In the genomic region with DNA sequence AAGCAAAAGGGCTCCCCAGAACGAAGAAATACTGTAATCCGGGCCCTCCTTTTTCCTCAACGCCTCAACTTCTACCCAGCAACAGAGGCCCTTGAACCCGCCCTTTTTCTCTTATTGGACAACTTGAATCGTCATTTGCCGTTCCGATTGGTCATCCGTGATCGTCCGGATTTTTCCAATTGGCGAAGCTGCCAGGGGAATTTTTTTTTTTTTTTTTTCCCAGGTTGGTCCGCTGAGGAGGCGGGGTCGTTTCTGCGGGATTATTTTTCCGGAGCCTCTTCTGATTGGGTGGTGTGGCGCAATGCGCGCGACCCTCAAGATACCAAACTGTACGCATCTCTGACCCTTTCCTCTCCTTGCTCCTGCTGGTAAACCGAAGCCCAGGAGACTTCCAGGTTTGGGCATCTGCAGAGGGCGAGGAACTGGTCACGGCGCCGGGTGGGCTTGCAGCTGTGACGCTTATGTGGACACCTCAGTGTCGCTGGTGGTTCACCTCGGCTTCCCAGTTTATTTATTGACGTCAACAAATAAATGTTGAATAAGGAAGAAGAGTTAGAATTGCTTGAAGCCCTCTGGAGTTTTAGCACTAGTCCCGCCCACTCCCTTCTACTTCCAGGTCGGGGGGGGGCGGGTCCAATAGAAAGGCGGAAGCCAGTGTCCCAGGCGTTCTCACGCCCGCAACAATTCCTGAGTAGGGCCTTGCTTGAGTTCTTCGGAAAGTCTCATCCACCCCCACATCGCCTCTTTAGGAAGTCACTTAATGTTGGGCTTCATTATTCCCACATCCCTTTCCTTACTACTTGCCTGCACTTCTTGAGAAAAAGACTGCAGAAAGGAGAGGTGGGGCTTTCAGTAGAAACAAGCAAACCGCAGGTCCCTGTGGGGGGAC, we compare ENCODE assay signal across 1 cellular context.
TF ChIP-seq lines count a peak whose summit lies in the region.

A gene with protein sequence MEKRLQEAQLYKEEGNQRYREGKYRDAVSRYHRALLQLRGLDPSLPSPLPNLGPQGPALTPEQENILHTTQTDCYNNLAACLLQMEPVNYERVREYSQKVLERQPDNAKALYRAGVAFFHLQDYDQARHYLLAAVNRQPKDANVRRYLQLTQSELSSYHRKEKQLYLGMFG (plus strand): TSS at position 654 of the 889 bp plus-strand sequence. CDS start 363 bp downstream, outside the sequence.

TF ChIP-seq in HepG2, 621 proteins besides CTCF, POLR2A, EP300 and RAD21 (continued from another document):
- TF ChIP-seq, protein P1, sequence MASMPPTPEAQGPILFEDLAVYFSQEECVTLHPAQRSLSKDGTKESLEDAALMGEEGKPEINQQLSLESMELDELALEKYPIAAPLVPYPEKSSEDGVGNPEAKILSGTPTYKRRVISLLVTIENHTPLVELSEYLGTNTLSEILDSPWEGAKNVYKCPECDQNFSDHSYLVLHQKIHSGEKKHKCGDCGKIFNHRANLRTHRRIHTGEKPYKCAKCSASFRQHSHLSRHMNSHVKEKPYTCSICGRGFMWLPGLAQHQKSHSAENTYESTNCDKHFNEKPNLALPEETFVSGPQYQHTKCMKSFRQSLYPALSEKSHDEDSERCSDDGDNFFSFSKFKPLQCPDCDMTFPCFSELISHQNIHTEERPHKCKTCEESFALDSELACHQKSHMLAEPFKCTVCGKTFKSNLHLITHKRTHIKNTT (CRISPR knock-in tag; IDR thresholded peaks at IDR 0.05): no peak
- TF ChIP-seq JARID2 (CRISPR knock-in tag; IDR thresholded peaks at IDR 0.05; ENCODE audit: insufficient replicate concordance) (peak; percentile 80), SETDB1 (CRISPR knock-in tag; IDR thresholded peaks at IDR 0.05; ENCODE audit: borderline replicate concordance) (no peak), ZNF331 (CRISPR knock-in tag; IDR thresholded peaks at IDR 0.05) (no peak), IKZF4 (CRISPR knock-in tag; IDR thresholded peaks at IDR 0.05; ENCODE audit: borderline replicate concordance, low read depth, not compliant biosample characterization) (no peak), TBL1XR1 (IDR thresholded peaks at IDR 0.05; ENCODE audit: borderline replicate concordance, low read length, partially characterized antibody) (no peak), ZNF678 (CRISPR knock-in tag; IDR thresholded peaks at IDR 0.05) (no peak), FOSL1 (CRISPR knock-in tag; IDR thresholded peaks at IDR 0.05; ENCODE audit: borderline replicate concordance) (no peak), ZNF205 (CRISPR knock-in tag; IDR thresholded peaks at IDR 0.05) (peak; percentile 61; the same call in 1 of the 2 replicates), NONO (IDR thresholded peaks at IDR 0.05) (no peak), NONO (CRISPR knock-in tag; conservative IDR thresholded peaks at IDR 0.05) (no peak), FOXK1 (CRISPR knock-in tag; IDR thresholded peaks at IDR 0.05; ENCODE audit: borderline replicate concordance, low read depth) (no peak), ZNF598 (CRISPR knock-in tag; IDR thresholded peaks at IDR 0.05; ENCODE audit: borderline replicate concordance) (no peak), ZNF441 (CRISPR knock-in tag; IDR thresholded peaks at IDR 0.05; ENCODE audit: borderline replicate concordance) (no peak), THAP11 (CRISPR knock-in tag; IDR thresholded peaks at IDR 0.05) (peak; percentile 83), MEIS1 (CRISPR knock-in tag; IDR thresholded peaks at IDR 0.05; ENCODE audit: borderline replicate concordance) (no peak), BHLHE40 (IDR thresholded peaks at IDR 0.05; ENCODE audit: low read length) (no peak), PRMT3 (CRISPR knock-in tag; IDR thresholded peaks at IDR 0.05; ENCODE audit: borderline replicate concordance, low read depth) (0 out of 2 replicates have a peak, but pooled peaks have one; percentile 35), CAMTA2 (CRISPR knock-in tag; IDR thresholded peaks at IDR 0.05; ENCODE audit: borderline replicate concordance) (no peak), TOPORS (CRISPR knock-in tag; IDR thresholded peaks at IDR 0.05) (no peak), ZNF296 (CRISPR knock-in tag; conservative IDR thresholded peaks at IDR 0.05) (no peak), TMF1 (CRISPR knock-in tag; IDR thresholded peaks at IDR 0.05; ENCODE audit: low read depth) (no peak)
- TF ChIP-seq, protein P2, sequence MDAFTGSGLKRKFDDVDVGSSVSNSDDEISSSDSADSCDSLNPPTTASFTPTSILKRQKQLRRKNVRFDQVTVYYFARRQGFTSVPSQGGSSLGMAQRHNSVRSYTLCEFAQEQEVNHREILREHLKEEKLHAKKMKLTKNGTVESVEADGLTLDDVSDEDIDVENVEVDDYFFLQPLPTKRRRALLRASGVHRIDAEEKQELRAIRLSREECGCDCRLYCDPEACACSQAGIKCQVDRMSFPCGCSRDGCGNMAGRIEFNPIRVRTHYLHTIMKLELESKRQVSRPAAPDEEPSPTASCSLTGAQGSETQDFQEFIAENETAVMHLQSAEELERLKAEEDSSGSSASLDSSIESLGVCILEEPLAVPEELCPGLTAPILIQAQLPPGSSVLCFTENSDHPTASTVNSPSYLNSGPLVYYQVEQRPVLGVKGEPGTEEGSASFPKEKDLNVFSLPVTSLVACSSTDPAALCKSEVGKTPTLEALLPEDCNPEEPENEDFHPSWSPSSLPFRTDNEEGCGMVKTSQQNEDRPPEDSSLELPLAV (CRISPR knock-in tag; conservative IDR thresholded peaks at IDR 0.05; ENCODE audit: low read depth): no peak
- TF ChIP-seq, protein P3, sequence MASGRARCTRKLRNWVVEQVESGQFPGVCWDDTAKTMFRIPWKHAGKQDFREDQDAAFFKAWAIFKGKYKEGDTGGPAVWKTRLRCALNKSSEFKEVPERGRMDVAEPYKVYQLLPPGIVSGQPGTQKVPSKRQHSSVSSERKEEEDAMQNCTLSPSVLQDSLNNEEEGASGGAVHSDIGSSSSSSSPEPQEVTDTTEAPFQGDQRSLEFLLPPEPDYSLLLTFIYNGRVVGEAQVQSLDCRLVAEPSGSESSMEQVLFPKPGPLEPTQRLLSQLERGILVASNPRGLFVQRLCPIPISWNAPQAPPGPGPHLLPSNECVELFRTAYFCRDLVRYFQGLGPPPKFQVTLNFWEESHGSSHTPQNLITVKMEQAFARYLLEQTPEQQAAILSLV (CRISPR knock-in tag; IDR thresholded peaks at IDR 0.05; ENCODE audit: borderline replicate concordance): peak; percentile 37; the same call in 1 of the 2 replicates
- TF ChIP-seq, protein P4, sequence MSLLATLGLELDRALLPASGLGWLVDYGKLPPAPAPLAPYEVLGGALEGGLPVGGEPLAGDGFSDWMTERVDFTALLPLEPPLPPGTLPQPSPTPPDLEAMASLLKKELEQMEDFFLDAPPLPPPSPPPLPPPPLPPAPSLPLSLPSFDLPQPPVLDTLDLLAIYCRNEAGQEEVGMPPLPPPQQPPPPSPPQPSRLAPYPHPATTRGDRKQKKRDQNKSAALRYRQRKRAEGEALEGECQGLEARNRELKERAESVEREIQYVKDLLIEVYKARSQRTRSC (CRISPR knock-in tag; IDR thresholded peaks at IDR 0.05; ENCODE audit: low read depth): no peak
- TF ChIP-seq, protein P5, sequence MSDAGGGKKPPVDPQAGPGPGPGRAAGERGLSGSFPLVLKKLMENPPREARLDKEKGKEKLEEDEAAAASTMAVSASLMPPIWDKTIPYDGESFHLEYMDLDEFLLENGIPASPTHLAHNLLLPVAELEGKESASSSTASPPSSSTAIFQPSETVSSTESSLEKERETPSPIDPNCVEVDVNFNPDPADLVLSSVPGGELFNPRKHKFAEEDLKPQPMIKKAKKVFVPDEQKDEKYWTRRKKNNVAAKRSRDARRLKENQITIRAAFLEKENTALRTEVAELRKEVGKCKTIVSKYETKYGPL (CRISPR knock-in tag; IDR thresholded peaks at IDR 0.05): no peak
- TF ChIP-seq, protein P6, sequence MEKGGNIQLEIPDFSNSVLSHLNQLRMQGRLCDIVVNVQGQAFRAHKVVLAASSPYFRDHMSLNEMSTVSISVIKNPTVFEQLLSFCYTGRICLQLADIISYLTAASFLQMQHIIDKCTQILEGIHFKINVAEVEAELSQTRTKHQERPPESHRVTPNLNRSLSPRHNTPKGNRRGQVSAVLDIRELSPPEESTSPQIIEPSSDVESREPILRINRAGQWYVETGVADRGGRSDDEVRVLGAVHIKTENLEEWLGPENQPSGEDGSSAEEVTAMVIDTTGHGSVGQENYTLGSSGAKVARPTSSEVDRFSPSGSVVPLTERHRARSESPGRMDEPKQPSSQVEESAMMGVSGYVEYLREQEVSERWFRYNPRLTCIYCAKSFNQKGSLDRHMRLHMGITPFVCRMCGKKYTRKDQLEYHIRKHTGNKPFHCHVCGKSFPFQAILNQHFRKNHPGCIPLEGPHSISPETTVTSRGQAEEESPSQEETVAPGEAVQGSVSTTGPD (CRISPR knock-in tag; IDR thresholded peaks at IDR 0.05): no peak
- TF ChIP-seq, protein P7, sequence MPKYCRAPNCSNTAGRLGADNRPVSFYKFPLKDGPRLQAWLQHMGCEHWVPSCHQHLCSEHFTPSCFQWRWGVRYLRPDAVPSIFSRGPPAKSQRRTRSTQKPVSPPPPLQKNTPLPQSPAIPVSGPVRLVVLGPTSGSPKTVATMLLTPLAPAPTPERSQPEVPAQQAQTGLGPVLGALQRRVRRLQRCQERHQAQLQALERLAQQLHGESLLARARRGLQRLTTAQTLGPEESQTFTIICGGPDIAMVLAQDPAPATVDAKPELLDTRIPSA (CRISPR knock-in tag; IDR thresholded peaks at IDR 0.05; ENCODE audit: borderline replicate concordance): no peak; the same call in 1 of the 2 replicates
- TF ChIP-seq, protein P8, sequence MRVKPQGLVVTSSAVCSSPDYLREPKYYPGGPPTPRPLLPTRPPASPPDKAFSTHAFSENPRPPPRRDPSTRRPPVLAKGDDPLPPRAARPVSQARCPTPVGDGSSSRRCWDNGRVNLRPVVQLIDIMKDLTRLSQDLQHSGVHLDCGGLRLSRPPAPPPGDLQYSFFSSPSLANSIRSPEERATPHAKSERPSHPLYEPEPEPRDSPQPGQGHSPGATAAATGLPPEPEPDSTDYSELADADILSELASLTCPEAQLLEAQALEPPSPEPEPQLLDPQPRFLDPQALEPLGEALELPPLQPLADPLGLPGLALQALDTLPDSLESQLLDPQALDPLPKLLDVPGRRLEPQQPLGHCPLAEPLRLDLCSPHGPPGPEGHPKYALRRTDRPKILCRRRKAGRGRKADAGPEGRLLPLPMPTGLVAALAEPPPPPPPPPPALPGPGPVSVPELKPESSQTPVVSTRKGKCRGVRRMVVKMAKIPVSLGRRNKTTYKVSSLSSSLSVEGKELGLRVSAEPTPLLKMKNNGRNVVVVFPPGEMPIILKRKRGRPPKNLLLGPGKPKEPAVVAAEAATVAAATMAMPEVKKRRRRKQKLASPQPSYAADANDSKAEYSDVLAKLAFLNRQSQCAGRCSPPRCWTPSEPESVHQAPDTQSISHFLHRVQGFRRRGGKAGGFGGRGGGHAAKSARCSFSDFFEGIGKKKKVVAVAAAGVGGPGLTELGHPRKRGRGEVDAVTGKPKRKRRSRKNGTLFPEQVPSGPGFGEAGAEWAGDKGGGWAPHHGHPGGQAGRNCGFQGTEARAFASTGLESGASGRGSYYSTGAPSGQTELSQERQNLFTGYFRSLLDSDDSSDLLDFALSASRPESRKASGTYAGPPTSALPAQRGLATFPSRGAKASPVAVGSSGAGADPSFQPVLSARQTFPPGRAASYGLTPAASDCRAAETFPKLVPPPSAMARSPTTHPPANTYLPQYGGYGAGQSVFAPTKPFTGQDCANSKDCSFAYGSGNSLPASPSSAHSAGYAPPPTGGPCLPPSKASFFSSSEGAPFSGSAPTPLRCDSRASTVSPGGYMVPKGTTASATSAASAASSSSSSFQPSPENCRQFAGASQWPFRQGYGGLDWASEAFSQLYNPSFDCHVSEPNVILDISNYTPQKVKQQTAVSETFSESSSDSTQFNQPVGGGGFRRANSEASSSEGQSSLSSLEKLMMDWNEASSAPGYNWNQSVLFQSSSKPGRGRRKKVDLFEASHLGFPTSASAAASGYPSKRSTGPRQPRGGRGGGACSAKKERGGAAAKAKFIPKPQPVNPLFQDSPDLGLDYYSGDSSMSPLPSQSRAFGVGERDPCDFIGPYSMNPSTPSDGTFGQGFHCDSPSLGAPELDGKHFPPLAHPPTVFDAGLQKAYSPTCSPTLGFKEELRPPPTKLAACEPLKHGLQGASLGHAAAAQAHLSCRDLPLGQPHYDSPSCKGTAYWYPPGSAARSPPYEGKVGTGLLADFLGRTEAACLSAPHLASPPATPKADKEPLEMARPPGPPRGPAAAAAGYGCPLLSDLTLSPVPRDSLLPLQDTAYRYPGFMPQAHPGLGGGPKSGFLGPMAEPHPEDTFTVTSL (CRISPR knock-in tag; IDR thresholded peaks at IDR 0.05; ENCODE audit: borderline replicate concordance): 0 out of 2 replicates have a peak, but pooled peaks have one; percentile 55
